ENCODE assay signal across 8 cellular contexts in genomic region chr12:120257041-120257821, GRCh38. TPM values are rescaled to one million over a fixed set of nuclear protein-coding genes. Genes with fewer than 3 reads are reported as not detected.
A peak's percentile ranks its signal among the peaks of the same experiment; 100 is the strongest.
DNase-seq lines count a peak whose midpoint lies in the region; ATAC-seq and TF ChIP-seq lines count a peak whose summit lies in the region.

No MANE protein-coding gene starts in this region.

- H3K4me1 ChIP-seq in Peyer's patch = peaks cover 0 to 50% (median 8%) of the 10 kb centered on the region in 4 donors
- H3K4me1 ChIP-seq in esophagus muscularis mucosa = peaks cover 99 to 100% (median 100%) of the 10 kb centered on the region in 4 donors

- no peak for TF ChIP-seq POLR2A in Peyer's patch (IDR thresholded peaks at IDR 0.05)
- no peak for TF ChIP-seq POLR2A in esophagus muscularis mucosa (IDR thresholded peaks at IDR 0.05; ENCODE audit: low read depth)

- H3K27ac ChIP-seq in Peyer's patch (peak overlapping the region; percentile 45 to 75 (median 63)), esophagus muscularis mucosa (replicated peaks in 1 of 4) (peak overlapping the region; percentile 90 to 97 (median 93))

- no peak for TF ChIP-seq EP300 in esophagus muscularis mucosa (IDR thresholded peaks at IDR 0.05)

- H3K36me3 Mint-ChIP-seq in CD14-positive monocyte (peaks cover 25 to 67% of the 10 kb centered on the region in 2 donors), natural killer cell (peaks cover 10% of the 10 kb centered on the region)

- WGBS in esophagus muscularis mucosa = 12% methylated on average over 9 of the region's 9 CpGs

- DNase-seq in CD14-positive monocyte (ENCODE audit: low spot score) (no peak), Peyer's patch (no peak), esophagus muscularis mucosa (ENCODE audit: extremely low spot score) (no peak), natural killer cell (no peak), DMS79 (lab: John Stamatoyannopoulos, UW) (no peak), NCI-H1092 treated with DMSO at 0.1 percent for 48 hours (lab: John Stamatoyannopoulos, UW) (no peak)

- no peaks in the 10 kb centered on the region for H3K27me3 ChIP-seq in Peyer's patch
- no peaks in the 10 kb centered on the region for H3K27me3 ChIP-seq in esophagus muscularis mucosa

- no peaks in the 10 kb centered on the region for H3K9me3 Mint-ChIP-seq in CD14-positive monocyte
- no peaks in the 10 kb centered on the region for H3K9me3 Mint-ChIP-seq in natural killer cell

- ATAC-seq in natural killer cell (no peak), GM19463 (IDR thresholded peaks at IDR 0.05; ENCODE audit: unreplicated experiment) (no peak), HG02763 (IDR thresholded peaks at IDR 0.05; ENCODE audit: unreplicated experiment) (no peak)

- H3K9me3 ChIP-seq in Peyer's patch = no peaks in the 10 kb centered on the region
- H3K9me3 ChIP-seq in esophagus muscularis mucosa = no peaks in the 10 kb centered on the region

- H3K27me3 Mint-ChIP-seq in CD14-positive monocyte (ENCODE audit: low read depth in 3 of 3) (peaks cover 0 to 2% (median 0%) of the 10 kb centered on the region in 3 donors), natural killer cell (ENCODE audit: low read depth in 2 of 2) (no peaks in the 10 kb centered on the region)

- H3K4me3 Mint-ChIP-seq in CD14-positive monocyte (no peak overlapping the region), natural killer cell (peak overlapping the region; percentile 81)

- H3K27ac Mint-ChIP-seq in CD14-positive monocyte = peak overlapping the region in 5 of 7 donors; percentile 3 to 81 (median 63)
- H3K27ac Mint-ChIP-seq in natural killer cell = peak overlapping the region; percentile 89 to 94

- intact Hi-C loops in CD14-positive monocyte (cut with micrococcal nuclease) = no loop called here
- intact Hi-C loops in esophagus muscularis mucosa (cut with DNase I) = no loop called here
- intact Hi-C loops in natural killer cell (cut with micrococcal nuclease) = no loop called here

- H3K4me3 ChIP-seq in Peyer's patch (no peak overlapping the region), esophagus muscularis mucosa (peak overlapping the region in 3 of 4 donors; percentile 17 to 34 (median 30))

- peaks cover 0 to 13% (median 0%) of the 10 kb centered on the region in 3 donors for H3K36me3 ChIP-seq in Peyer's patch
- peaks cover 0 to 12% (median 10%) of the 10 kb centered on the region in 4 donors for H3K36me3 ChIP-seq in esophagus muscularis mucosa

- H3K4me1 Mint-ChIP-seq in CD14-positive monocyte = peaks cover 95% of the 10 kb centered on the region
- peaks cover 87 to 90% of the 10 kb centered on the region in 2 donors for H3K4me1 Mint-ChIP-seq in natural killer cell

- TF ChIP-seq CTCF in CD14-positive monocyte (IDR thresholded peaks at IDR 0.05) (no peak), Peyer's patch (IDR thresholded peaks at IDR 0.05) (no peak), esophagus muscularis mucosa (IDR thresholded peaks at IDR 0.05) (peak in 2 of 3 experiments; percentile 8), natural killer cell (IDR thresholded peaks at IDR 0.05) (no peak)

RNA-seq across cellular contexts. Expression of gene PXN, which starts 8.3 kb away (rescaled TPM):
- polyA plus RNA-seq in CD14-positive monocyte = 10 to 100 TPM; 62.5 to 98.4 TPM
- total RNA-seq in Peyer's patch (100 to 1,000 TPM; 138 to 204 (median 177) TPM), esophagus muscularis mucosa (10 to 100 TPM; 51.9 to 89.4 (median 71.9) TPM), natural killer cell (100 to 1,000 TPM; 436 to 504 (median 478) TPM)

RNA-seq across cellular contexts. Expression of gene RNU4-2, which starts 34.5 kb away (rescaled TPM):
- polyA plus RNA-seq in CD14-positive monocyte = 10 to 100 TPM in 1 of 2 donors, not detected in 1; 52.3 TPM
- total RNA-seq in Peyer's patch (under 1 TPM; under 0.01 TPM), esophagus muscularis mucosa (under 1 TPM in 2 of 4 donors, not detected in 2; under 0.01 TPM), natural killer cell (over 10,000 TPM; 12,095 to 13,816 (median 12,822) TPM)

RNA-seq across cellular contexts. Expression of gene RNU4-1, which starts 35.8 kb away (rescaled TPM):
- not detected for polyA plus RNA-seq in CD14-positive monocyte
- under 1 TPM; under 0.01 TPM for total RNA-seq in Peyer's patch
- total RNA-seq in esophagus muscularis mucosa = under 1 TPM in 2 of 4 donors, not detected in 2; under 0.01 TPM
- total RNA-seq in natural killer cell = 1,000 to 10,000 TPM in 2 of 3 donors, 100 to 1,000 TPM in 1; 768 to 1,610 (median 1,101) TPM

RNA-seq across cellular contexts. Expression of gene SIRT4, which starts 44.9 kb away (rescaled TPM):
- under 1 TPM; 0.30 to 0.72 TPM for polyA plus RNA-seq in CD14-positive monocyte
- total RNA-seq in Peyer's patch (1 to 10 TPM; 3.2 to 6.3 (median 4.2) TPM), esophagus muscularis mucosa (1 to 10 TPM in 3 of 4 donors, under 1 TPM in 1; 0.66 to 2.3 (median 2.1) TPM), natural killer cell (1 to 10 TPM; 2.0 to 2.1 (median 2.1) TPM)

RNA-seq across cellular contexts. Expression of gene RPLP0, which starts 56.3 kb away (rescaled TPM):
- 100 to 1,000 TPM; 650 to 651 TPM for polyA plus RNA-seq in CD14-positive monocyte
- total RNA-seq in Peyer's patch (1,000 to 10,000 TPM; 1,101 to 2,555 (median 1,343) TPM), esophagus muscularis mucosa (1,000 to 10,000 TPM; 2,092 to 2,985 (median 2,271) TPM), natural killer cell (100 to 1,000 TPM; 587 to 791 (median 689) TPM)

Comparison
In these comparisons a context has a peak if more than half of its experiments do, and no peak if none do; other contexts are left out.
1. CTCF ChIP-seq: peak in esophagus muscularis mucosa (2 of 3); none in CD14-positive monocyte (single experiment), Peyer's patch (0 of 6) and natural killer cell (single experiment).
2. H3K4me3 ChIP-seq: peak in esophagus muscularis mucosa (3 of 4); none in Peyer's patch (0 of 4).
3. RNA of gene RNU4-2, which starts 34.5 kb away (total RNA-seq): 12,095 to 13,816 TPM in natural killer cell; under 0.01 TPM in Peyer's patch and under 0.01 TPM in esophagus muscularis mucosa; every median in the first group is over 1,000 times any median in the second.
4. RNA of gene RNU4-1, which starts 35.8 kb away (total RNA-seq): 768 to 1,610 TPM in natural killer cell; under 0.01 TPM in Peyer's patch and under 0.01 TPM in esophagus muscularis mucosa; every median in the first group is over 100 times any median in the second.